14 cellular contexts compared by ENCODE assay signal in the genomic region with DNA sequence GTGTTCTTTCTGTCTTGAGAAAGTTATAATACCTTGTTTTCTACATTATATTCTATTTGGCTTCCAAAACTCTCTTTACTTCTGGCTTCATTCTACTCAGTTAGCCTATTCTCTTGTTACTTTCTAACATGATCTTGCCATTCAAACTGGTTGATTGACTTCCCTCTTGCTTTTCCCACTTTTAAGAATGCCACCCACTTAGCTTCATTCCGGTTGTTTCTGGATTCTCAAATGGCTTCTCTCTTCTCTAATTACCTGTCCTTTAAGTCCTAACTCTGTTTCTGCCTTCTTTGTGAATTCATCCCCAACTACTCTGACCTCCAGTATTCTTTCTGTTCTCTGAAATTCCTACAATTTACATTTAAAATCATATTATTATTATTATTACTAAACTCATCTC. TPM values are rescaled to one million over a fixed set of nuclear protein-coding genes. Genes with fewer than 3 reads are reported as not detected.
DNase-seq lines count a peak whose midpoint lies in the region; ATAC-seq and TF ChIP-seq lines count a peak whose summit lies in the region.
"Had no signal": no experiment of that assay in that cellular context is flagged by ENCODE, and none has a peak within 500 bp of the region (broad histone marks: within the 10 kb centered on the region; RNA-seq: fewer than 3 reads in every experiment).

No MANE protein-coding gene starts in this region.

- no peaks in the 10 kb centered on the region for H3K9me3 Mint-ChIP-seq in WTC11
- H3K9me3 Mint-ChIP-seq in naive B cell = no peaks in the 10 kb centered on the region
- H3K9me3 Mint-ChIP-seq: CD14-positive monocyte; CD8-positive, alpha-beta T cell; H9 had no signal

- ATAC-seq in WTC11 (no peak), naive B cell (ENCODE audit: low read depth in 2 of 2) (no peak), HG02588 (IDR thresholded peaks at IDR 0.05; ENCODE audit: unreplicated experiment) (no peak)
- ATAC-seq: CD8-positive, alpha-beta T cell had no signal

- H3K27me3 Mint-ChIP-seq in WTC11 (ENCODE audit: low read depth) = no peaks in the 10 kb centered on the region
- H3K27me3 Mint-ChIP-seq in naive B cell = no peaks in the 10 kb centered on the region

- POLR2A ChIA-PET in WTC11 (lab: Charles Lee) = no interaction called here

- H3K4me3 Mint-ChIP-seq in WTC11 = no peak overlapping the region
- no peak overlapping the region for H3K4me3 Mint-ChIP-seq in naive B cell
- H3K4me3 Mint-ChIP-seq: CD14-positive monocyte; CD8-positive, alpha-beta T cell; H9 had no signal

- CTCF ChIA-PET in WTC11 (lab: Charles Lee) = no interaction called here

- DNase-seq in DMS53 (lab: John Stamatoyannopoulos, UW) (peak; percentile 10), DMS53 treated with DMSO at 0.1 percent for 48 hours (lab: John Stamatoyannopoulos, UW; ENCODE audit: unreplicated experiment) (no peak), ELF-1 (ENCODE audit: low read depth, low spot score) (peak; percentile 17), WTC11 (ENCODE audit: low spot score) (no peak), naive B cell (no peak), NOMO-1 treated with DMSO at 0.1 percent for 48 hours (lab: John Stamatoyannopoulos, UW; ENCODE audit: unreplicated experiment) (no peak), nucleus accumbens (lab: John Stamatoyannopoulos, UW) (no peak)
- DNase-seq: CD8-positive, alpha-beta T cell; COR-L47; DMS153; GOT3; H9 had no signal

- peaks cover 25% of the 10 kb centered on the region for H3K4me1 Mint-ChIP-seq in WTC11
- peaks cover 8 to 13% (median 11%) of the 10 kb centered on the region in 3 donors for H3K4me1 Mint-ChIP-seq in naive B cell

- no peak for TF ChIP-seq CTCF in WTC11 (IDR thresholded peaks at IDR 0.05)

- H3K36me3 Mint-ChIP-seq in WTC11 = peaks cover 13% of the 10 kb centered on the region; the same call in 1 of the 2 replicates
- peaks cover 24 to 29% of the 10 kb centered on the region in 2 donors for H3K36me3 Mint-ChIP-seq in naive B cell

- H3K27ac Mint-ChIP-seq in WTC11 = peak overlapping the region; percentile 11; the same call in 1 of the 2 replicates
- H3K27ac Mint-ChIP-seq in naive B cell = peak overlapping the region in 4 of 6 donors; percentile 12 to 92 (median 24)
- H3K27ac Mint-ChIP-seq: CD14-positive monocyte; CD8-positive, alpha-beta T cell had no signal

TF ChIP-seq in WTC11, 78 proteins besides CTCF, POLR2A, EP300 and RAD21:
- TF ChIP-seq CREM (CRISPR knock-in tag; IDR thresholded peaks at IDR 0.05) (no peak), IRF2 (CRISPR knock-in tag; IDR thresholded peaks at IDR 0.05; ENCODE audit: borderline replicate concordance, low read depth) (no peak), NR3C1 (CRISPR knock-in tag; conservative IDR thresholded peaks at IDR 0.05; ENCODE audit: low read depth) (no peak), JUN (CRISPR knock-in tag; IDR thresholded peaks at IDR 0.05) (no peak), CBFB (CRISPR knock-in tag; IDR thresholded peaks at IDR 0.05; ENCODE audit: low read depth) (no peak), E2F1 (CRISPR knock-in tag; IDR thresholded peaks at IDR 0.05) (no peak), PRRX2 (CRISPR knock-in tag; IDR thresholded peaks at IDR 0.05) (no peak), KAT7 (CRISPR knock-in tag; IDR thresholded peaks at IDR 0.05; ENCODE audit: borderline replicate concordance) (no peak), TEAD1 (CRISPR knock-in tag; IDR thresholded peaks at IDR 0.05) (no peak)
- TF ChIP-seq, protein P1, sequence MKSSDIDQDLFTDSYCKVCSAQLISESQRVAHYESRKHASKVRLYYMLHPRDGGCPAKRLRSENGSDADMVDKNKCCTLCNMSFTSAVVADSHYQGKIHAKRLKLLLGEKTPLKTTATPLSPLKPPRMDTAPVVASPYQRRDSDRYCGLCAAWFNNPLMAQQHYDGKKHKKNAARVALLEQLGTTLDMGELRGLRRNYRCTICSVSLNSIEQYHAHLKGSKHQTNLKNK (CRISPR knock-in tag; IDR thresholded peaks at IDR 0.05) = no peak
- TF ChIP-seq, protein P2, sequence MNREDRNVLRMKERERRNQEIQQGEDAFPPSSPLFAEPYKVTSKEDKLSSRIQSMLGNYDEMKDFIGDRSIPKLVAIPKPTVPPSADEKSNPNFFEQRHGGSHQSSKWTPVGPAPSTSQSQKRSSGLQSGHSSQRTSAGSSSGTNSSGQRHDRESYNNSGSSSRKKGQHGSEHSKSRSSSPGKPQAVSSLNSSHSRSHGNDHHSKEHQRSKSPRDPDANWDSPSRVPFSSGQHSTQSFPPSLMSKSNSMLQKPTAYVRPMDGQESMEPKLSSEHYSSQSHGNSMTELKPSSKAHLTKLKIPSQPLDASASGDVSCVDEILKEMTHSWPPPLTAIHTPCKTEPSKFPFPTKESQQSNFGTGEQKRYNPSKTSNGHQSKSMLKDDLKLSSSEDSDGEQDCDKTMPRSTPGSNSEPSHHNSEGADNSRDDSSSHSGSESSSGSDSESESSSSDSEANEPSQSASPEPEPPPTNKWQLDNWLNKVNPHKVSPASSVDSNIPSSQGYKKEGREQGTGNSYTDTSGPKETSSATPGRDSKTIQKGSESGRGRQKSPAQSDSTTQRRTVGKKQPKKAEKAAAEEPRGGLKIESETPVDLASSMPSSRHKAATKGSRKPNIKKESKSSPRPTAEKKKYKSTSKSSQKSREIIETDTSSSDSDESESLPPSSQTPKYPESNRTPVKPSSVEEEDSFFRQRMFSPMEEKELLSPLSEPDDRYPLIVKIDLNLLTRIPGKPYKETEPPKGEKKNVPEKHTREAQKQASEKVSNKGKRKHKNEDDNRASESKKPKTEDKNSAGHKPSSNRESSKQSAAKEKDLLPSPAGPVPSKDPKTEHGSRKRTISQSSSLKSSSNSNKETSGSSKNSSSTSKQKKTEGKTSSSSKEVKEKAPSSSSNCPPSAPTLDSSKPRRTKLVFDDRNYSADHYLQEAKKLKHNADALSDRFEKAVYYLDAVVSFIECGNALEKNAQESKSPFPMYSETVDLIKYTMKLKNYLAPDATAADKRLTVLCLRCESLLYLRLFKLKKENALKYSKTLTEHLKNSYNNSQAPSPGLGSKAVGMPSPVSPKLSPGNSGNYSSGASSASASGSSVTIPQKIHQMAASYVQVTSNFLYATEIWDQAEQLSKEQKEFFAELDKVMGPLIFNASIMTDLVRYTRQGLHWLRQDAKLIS (CRISPR knock-in tag; IDR thresholded peaks at IDR 0.05; ENCODE audit: borderline replicate concordance) = no peak
- TF ChIP-seq, protein P3, sequence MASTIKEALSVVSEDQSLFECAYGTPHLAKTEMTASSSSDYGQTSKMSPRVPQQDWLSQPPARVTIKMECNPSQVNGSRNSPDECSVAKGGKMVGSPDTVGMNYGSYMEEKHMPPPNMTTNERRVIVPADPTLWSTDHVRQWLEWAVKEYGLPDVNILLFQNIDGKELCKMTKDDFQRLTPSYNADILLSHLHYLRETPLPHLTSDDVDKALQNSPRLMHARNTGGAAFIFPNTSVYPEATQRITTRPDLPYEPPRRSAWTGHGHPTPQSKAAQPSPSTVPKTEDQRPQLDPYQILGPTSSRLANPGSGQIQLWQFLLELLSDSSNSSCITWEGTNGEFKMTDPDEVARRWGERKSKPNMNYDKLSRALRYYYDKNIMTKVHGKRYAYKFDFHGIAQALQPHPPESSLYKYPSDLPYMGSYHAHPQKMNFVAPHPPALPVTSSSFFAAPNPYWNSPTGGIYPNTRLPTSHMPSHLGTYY (CRISPR knock-in tag; IDR thresholded peaks at IDR 0.05) = no peak
- TF ChIP-seq, protein P4, sequence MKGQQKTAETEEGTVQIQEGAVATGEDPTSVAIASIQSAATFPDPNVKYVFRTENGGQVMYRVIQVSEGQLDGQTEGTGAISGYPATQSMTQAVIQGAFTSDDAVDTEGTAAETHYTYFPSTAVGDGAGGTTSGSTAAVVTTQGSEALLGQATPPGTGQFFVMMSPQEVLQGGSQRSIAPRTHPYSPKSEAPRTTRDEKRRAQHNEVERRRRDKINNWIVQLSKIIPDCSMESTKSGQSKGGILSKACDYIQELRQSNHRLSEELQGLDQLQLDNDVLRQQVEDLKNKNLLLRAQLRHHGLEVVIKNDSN (CRISPR knock-in tag; IDR thresholded peaks at IDR 0.05) = no peak
- TF ChIP-seq, protein P5, sequence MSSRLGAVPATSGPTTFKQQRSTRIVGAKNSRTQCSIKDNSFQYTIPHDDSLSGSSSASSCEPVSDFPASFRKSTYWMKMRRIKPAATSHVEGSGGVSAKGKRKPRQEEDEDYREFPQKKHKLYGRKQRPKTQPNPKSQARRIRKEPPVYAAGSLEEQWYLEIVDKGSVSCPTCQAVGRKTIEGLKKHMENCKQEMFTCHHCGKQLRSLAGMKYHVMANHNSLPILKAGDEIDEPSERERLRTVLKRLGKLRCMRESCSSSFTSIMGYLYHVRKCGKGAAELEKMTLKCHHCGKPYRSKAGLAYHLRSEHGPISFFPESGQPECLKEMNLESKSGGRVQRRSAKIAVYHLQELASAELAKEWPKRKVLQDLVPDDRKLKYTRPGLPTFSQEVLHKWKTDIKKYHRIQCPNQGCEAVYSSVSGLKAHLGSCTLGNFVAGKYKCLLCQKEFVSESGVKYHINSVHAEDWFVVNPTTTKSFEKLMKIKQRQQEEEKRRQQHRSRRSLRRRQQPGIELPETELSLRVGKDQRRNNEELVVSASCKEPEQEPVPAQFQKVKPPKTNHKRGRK (CRISPR knock-in tag; IDR thresholded peaks at IDR 0.05; ENCODE audit: borderline replicate concordance) = no peak
- TF ChIP-seq, protein P6, sequence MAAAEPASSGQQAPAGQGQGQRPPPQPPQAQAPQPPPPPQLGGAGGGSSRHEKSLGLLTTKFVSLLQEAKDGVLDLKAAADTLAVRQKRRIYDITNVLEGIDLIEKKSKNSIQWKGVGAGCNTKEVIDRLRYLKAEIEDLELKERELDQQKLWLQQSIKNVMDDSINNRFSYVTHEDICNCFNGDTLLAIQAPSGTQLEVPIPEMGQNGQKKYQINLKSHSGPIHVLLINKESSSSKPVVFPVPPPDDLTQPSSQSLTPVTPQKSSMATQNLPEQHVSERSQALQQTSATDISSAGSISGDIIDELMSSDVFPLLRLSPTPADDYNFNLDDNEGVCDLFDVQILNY (CRISPR knock-in tag; IDR thresholded peaks at IDR 0.05) = no peak

RNA-seq across cellular contexts. Expression of gene ANKIB1, which starts 52.0 kb away (rescaled TPM):
- 38.5 to 43.4 TPM (median 41.9 TPM) in 3 replicates for total RNA-seq in WTC11 (2021)
- polyA plus RNA-seq in naive B cell (ENCODE audit: low read depth in 6 of 6) = 10 to 100 TPM in 3 of 6 donors, 1 to 10 TPM in 3; 5.2 to 15.4 (median 9.8) TPM

RNA-seq across cellular contexts. Expression of gene KRIT1, which starts 52.0 kb away (rescaled TPM):
- 30.7 to 37.8 TPM (median 34.1 TPM) in 3 replicates for total RNA-seq in WTC11 (2021)
- polyA plus RNA-seq in naive B cell (ENCODE audit: low read depth in 6 of 6) = 10 to 100 TPM; 14.5 to 23.8 (median 19.6) TPM

Comparison
In these comparisons a context has a peak if more than half of its experiments do, and no peak if none do; other contexts are left out.
1. DNase-seq: peak in DMS53 (single experiment) and ELF-1 (single experiment); none in DMS53 treated with DMSO at 0.1 percent for 48 hours (single experiment), WTC11 (single experiment), naive B cell (single experiment), NOMO-1 treated with DMSO at 0.1 percent for 48 hours (single experiment) and nucleus accumbens (0 of 56).